In the genomic region with DNA sequence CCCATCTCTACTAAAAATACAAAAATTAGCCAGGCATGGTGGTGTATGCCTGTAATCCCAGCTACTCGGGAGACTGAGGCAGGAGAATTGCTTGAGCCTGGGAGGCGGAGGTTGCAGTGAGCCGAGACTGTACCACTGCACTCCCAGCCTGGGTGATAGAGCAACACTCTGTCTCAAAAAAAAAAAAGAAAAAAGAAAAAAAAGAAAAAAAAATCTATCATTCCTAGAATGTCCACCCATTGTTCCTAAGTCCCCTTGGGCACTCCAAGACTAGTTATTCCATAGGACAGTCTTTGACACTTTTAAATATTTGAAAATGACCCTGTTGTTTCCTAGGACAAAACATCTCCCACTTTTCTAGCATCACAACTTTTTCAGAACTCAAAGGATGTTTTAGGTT, we compare ENCODE assay signal across 4 cellular contexts. TPM values are rescaled to one million over a fixed set of nuclear protein-coding genes. Genes with fewer than 3 reads are reported as not detected.
"Had no signal": no experiment of that assay in that cellular context is flagged by ENCODE, and none has a peak within 500 bp of the region (broad histone marks: within the 10 kb centered on the region; RNA-seq: fewer than 3 reads in every experiment).

No MANE protein-coding gene starts in this region.

RNA-seq across cellular contexts. Expression of gene GPR37L1, which starts 18.8 kb away (rescaled TPM):
- total RNA-seq: osteocyte, smooth muscle cell had no signal
- polyA plus RNA-seq: smooth muscle cell had no signal

RNA-seq across cellular contexts. Expression of gene PTPN7, which starts 18.9 kb away (rescaled TPM):
- total RNA-seq: lung microvascular endothelial cell, osteocyte, smooth muscle cell had no signal
- polyA plus RNA-seq: smooth muscle cell had no signal

RNA-seq across cellular contexts. Expression of gene LGR6, which starts 52.1 kb away (rescaled TPM):
- total RNA-seq: lung microvascular endothelial cell, subcutaneous adipose tissue had no signal
